ENCODE assay signal across 34 cellular contexts in genomic region chr2:136894007-136894634, GRCh38.
"Had no signal": no experiment of that assay in that cellular context is flagged by ENCODE, and none has a peak within 500 bp of the region (broad histone marks: within the 10 kb centered on the region; RNA-seq: fewer than 3 reads in every experiment).

No MANE protein-coding gene starts in this region.

- H3K36me3 ChIP-seq: adrenal gland, ascending aorta, brain microvascular endothelial cell, breast epithelium, cardiac muscle cell had no signal

- ATAC-seq: activated naive CD4-positive, alpha-beta T cell treated with anti-CD3 and anti-CD28 coated beads, Interleukin-2, amount 50 U/mL, for 72 hours; activated naive CD8-positive, alpha-beta T cell treated with anti-CD3 and anti-CD28 coated beads, Interleukin-2, amount 50 U/mL, for 24 hours; activated T-cell treated with anti-CD3 and anti-CD28 coated beads, Interleukin-2, amount 50 U/mL, for 4 hours; activated T-cell treated with anti-CD3 and anti-CD28 coated beads, Interleukin-2, amount 50 U/mL, for 72 hours; activated T-helper 17 cell treated with anti-CD3 and anti-CD28 coated beads, Interleukin-2, amount 50 U/mL, for 72 hours; body of pancreas had no signal

- H3K4me3 ChIP-seq: adrenal gland, ascending aorta, body of pancreas, breast epithelium, cardiac muscle cell had no signal

- H3K27me3 ChIP-seq: adrenal gland, ascending aorta, body of pancreas, brain microvascular endothelial cell, breast epithelium, cardiac muscle cell had no signal

- H3K4me1 ChIP-seq: adrenal gland, ascending aorta, body of pancreas, breast epithelium had no signal

- FAIRE-seq: astrocyte, bronchial epithelial cell had no signal

- DNase-seq: activated effector memory CD4-positive, alpha-beta T cell treated with anti-CD3 and anti-CD28 coated beads, Interleukin-2, amount 50 U/mL, for 16 hours; activated effector memory CD4-positive, alpha-beta T cell treated with Interleukin-2 at 50 U/mL for 16 hours; activated gamma-delta T cell; activated gamma-delta T cell treated with Interleukin-2 at 50 U/mL for 16 hours; activated naive CD4-positive, alpha-beta T cell; activated naive CD4-positive, alpha-beta T cell treated with anti-CD3 and anti-CD28 coated beads for 36 hours; activated naive CD4-positive, alpha-beta T cell treated with anti-CD3 and anti-CD28 coated beads, Interleukin-2, amount 10 ng/mL, durations not matched to agents 7 days and 5 days; activated naive CD4-positive, alpha-beta T cell treated with anti-CD3 and anti-CD28 coated beads, Interleukin-2, amount 50 U/mL, for 16 hours; activated naive CD4-positive, alpha-beta T cell treated with Interleukin-2 at 50 U/mL for 16 hours; activated naive CD8-positive, alpha-beta T cell treated with anti-CD3 and anti-CD28 coated beads for 36 hours; activated naive CD8-positive, alpha-beta T cell treated with anti-CD3 and anti-CD28 coated beads, Interleukin-2, amount 10 ng/mL, durations not matched to agents 7 days and 5 days; activated naive CD8-positive, alpha-beta T cell treated with anti-CD3 and anti-CD28 coated beads, Interleukin-2, amount 50 U/mL, for 24 hours; activated T-cell treated with anti-CD3 and anti-CD28 coated beads for 4 hours; activated T-cell treated with anti-CD3 and anti-CD28 coated beads, Interleukin-2, amount 50 U/mL, for 1 hour; activated T-cell treated with anti-CD3 and anti-CD28 coated beads, Interleukin-2, amount 50 U/mL, for 24 hours; activated T-cell treated with anti-CD3 and anti-CD28 coated beads, Interleukin-2, amount 50 U/mL, for 4 hours; activated T-cell treated with anti-CD3 and anti-CD28 coated beads, Interleukin-2, amount 50 U/mL, for 48 hours; activated T-cell treated with anti-CD3 and anti-CD28 coated beads, Interleukin-2, amount 50 U/mL, for 72 hours; adrenal gland; amniotic stem cell; amygdala; anterior cingulate cortex; aorta; body of pancreas; brain microvascular endothelial cell; caudate nucleus; central memory CD4-positive, alpha-beta T cell had no signal

- H3K27ac ChIP-seq: adrenal gland, ascending aorta, body of pancreas, brain microvascular endothelial cell, breast epithelium, cardiac muscle cell had no signal

- H3K9me3 ChIP-seq: adrenal gland, ascending aorta, body of pancreas, breast epithelium had no signal
